Comparison of ENCODE assay signal across 21 cellular contexts in the genomic region with DNA sequence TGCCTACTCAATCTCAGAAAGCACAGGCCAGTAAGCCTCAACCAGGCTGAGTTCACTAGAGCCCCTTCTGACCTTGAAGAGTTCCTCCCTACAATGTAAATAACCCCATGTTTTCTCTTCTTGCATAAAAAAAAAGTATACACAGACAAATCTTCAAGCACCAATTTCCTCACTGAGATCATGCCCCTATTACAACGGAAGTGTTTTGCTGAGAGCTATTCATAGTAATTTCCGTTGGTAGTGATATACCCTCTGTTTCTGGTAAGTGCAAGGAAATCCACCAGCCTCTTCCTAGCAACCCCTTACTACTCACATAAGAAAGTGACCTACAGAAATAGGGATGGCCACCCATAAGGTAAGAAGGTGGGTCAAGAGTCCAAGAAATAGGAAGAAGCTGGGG.
DNase-seq lines count a peak whose midpoint lies in the region; ATAC-seq and TF ChIP-seq lines count a peak whose summit lies in the region.
"Had no signal": no experiment of that assay in that cellular context is flagged by ENCODE, and none has a peak within 500 bp of the region (broad histone marks: within the 10 kb centered on the region; RNA-seq: fewer than 3 reads in every experiment).

No MANE protein-coding gene starts in this region.

- H3K4me3 ChIP-seq in thymus (ENCODE audit: low read length), result no peak overlapping the region
- H3K4me3 ChIP-seq: adrenal gland, gastroesophageal sphincter, tibial nerve had no signal

- intact Hi-C loops in activated CD4-positive, alpha-beta T cell treated with anti-CD3 and anti-CD28 coated beads, Interleukin-2, amount 10 ng/mL, durations not matched to agents 24 days and 14 days (cut with micrococcal nuclease), result no loop called here
- intact Hi-C loops in activated CD4-positive, alpha-beta T cell treated with anti-CD3 and anti-CD28 coated beads for 36 hours (cut with DNase I, micrococcal nuclease), result no loop called here

- DNase-seq in activated CD4-positive, alpha-beta T cell treated with anti-CD3 and anti-CD28 coated beads, Interleukin-2, amount 10 ng/mL, durations not matched to agents 24 days and 14 days, result no peak
- DNase-seq in activated CD4-positive, alpha-beta T cell treated with anti-CD3 and anti-CD28 coated beads for 36 hours, result no peak
- DNase-seq in NOMO-1 treated with DMSO at 0.1 percent for 48 hours (lab: John Stamatoyannopoulos, UW; ENCODE audit: unreplicated experiment), result peak; percentile 94
- peak; percentile 8 for DNase-seq in left kidney (ENCODE audit: low read depth, low spot score)
- DNase-seq in mesothelial cell of epicardium (ENCODE audit: low spot score in 2 of 2, unreplicated experiment in 2 of 2), result no peak
- no peak for DNase-seq in GF-D8 (lab: John Stamatoyannopoulos, UW)
- DNase-seq in activated gamma-delta T cell (lab: John Stamatoyannopoulos, UW), result no peak
- DNase-seq: activated CD4-positive, CD25-positive, alpha-beta regulatory T cell treated with anti-CD3 and anti-CD28 coated beads, Interleukin-2, amount 50 U/mL, for 72 hours; activated CD8-positive, alpha-beta memory T cell treated with anti-CD3 and anti-CD28 coated beads, Interleukin-2, amount 10 ng/mL, durations not matched to agents 7 days and 5 days; adrenal gland; C1 segment of cervical spinal cord; NCI-H1105; NCI-H2171; NCI-H69; stimulated activated naive CD4-positive, alpha-beta T cell treated with Interleukin-2 at 50 U/mL for 16 hours had no signal

- H3K27me3 Mint-ChIP-seq in activated CD4-positive, alpha-beta T cell treated with anti-CD3 and anti-CD28 coated beads, Interleukin-2, amount 10 ng/mL, durations not matched to agents 24 days and 14 days, result no peaks in the 10 kb centered on the region
- no peaks in the 10 kb centered on the region for H3K27me3 Mint-ChIP-seq in activated CD4-positive, alpha-beta T cell treated with anti-CD3 and anti-CD28 coated beads for 36 hours
- H3K27me3 Mint-ChIP-seq in mesothelial cell of epicardium (ENCODE audit: low read depth), result no peaks in the 10 kb centered on the region
- H3K27me3 Mint-ChIP-seq: activated CD8-positive, alpha-beta memory T cell treated with anti-CD3 and anti-CD28 coated beads, Interleukin-2, amount 10 ng/mL, durations not matched to agents 7 days and 5 days had no signal

- 21% methylated on average over 2 of the region's 2 CpGs for WGBS in thymus

- TF ChIP-seq CTCF in mesothelial cell of epicardium (IDR thresholded peaks at IDR 0.05; ENCODE audit: unreplicated experiment), result no peak

- no peaks in the 10 kb centered on the region for H3K36me3 Mint-ChIP-seq in activated CD4-positive, alpha-beta T cell treated with anti-CD3 and anti-CD28 coated beads, Interleukin-2, amount 10 ng/mL, durations not matched to agents 24 days and 14 days (ENCODE audit: low read depth)
- H3K36me3 Mint-ChIP-seq in activated CD4-positive, alpha-beta T cell treated with anti-CD3 and anti-CD28 coated beads for 36 hours (ENCODE audit: low read depth), result no peaks in the 10 kb centered on the region
- H3K36me3 Mint-ChIP-seq in mesothelial cell of epicardium, result peaks cover 5% of the 10 kb centered on the region
- H3K36me3 Mint-ChIP-seq: activated CD8-positive, alpha-beta memory T cell treated with anti-CD3 and anti-CD28 coated beads, Interleukin-2, amount 10 ng/mL, durations not matched to agents 7 days and 5 days had no signal

- H3K27ac Mint-ChIP-seq in activated CD4-positive, alpha-beta T cell treated with anti-CD3 and anti-CD28 coated beads, Interleukin-2, amount 10 ng/mL, durations not matched to agents 24 days and 14 days, result peak overlapping the region; percentile 29
- H3K27ac Mint-ChIP-seq in activated CD4-positive, alpha-beta T cell treated with anti-CD3 and anti-CD28 coated beads for 36 hours, result no peak overlapping the region
- no peak overlapping the region for H3K27ac Mint-ChIP-seq in mesothelial cell of epicardium
- H3K27ac Mint-ChIP-seq: activated CD8-positive, alpha-beta memory T cell treated with anti-CD3 and anti-CD28 coated beads, Interleukin-2, amount 10 ng/mL, durations not matched to agents 7 days and 5 days; activated T-helper 2 cell treated with anti-CD3 and anti-CD28 coated beads, Interferon-gamma antibody, Interleukin-2, Interleukin-4, amounts not matched to agents 10 μg/mL and 5 μg/mL and 100 μg/mL, durations not matched to agents 14 hours and 24 hours and 36 hours had no signal

- POLR2A ChIA-PET in activated CD4-positive, alpha-beta T cell treated with anti-CD3 and anti-CD28 coated beads for 36 hours (lab: Charles Lee), result no interaction called here

- peaks cover 2% of the 10 kb centered on the region for H3K4me1 Mint-ChIP-seq in activated CD4-positive, alpha-beta T cell treated with anti-CD3 and anti-CD28 coated beads, Interleukin-2, amount 10 ng/mL, durations not matched to agents 24 days and 14 days
- H3K4me1 Mint-ChIP-seq in activated CD4-positive, alpha-beta T cell treated with anti-CD3 and anti-CD28 coated beads for 36 hours, result peaks cover 2% of the 10 kb centered on the region
- H3K4me1 Mint-ChIP-seq in mesothelial cell of epicardium, result peaks cover 9% of the 10 kb centered on the region

- H3K27me3 ChIP-seq in thymus (ENCODE audit: control insufficient read depth, insufficient read depth), result no peaks in the 10 kb centered on the region
- H3K27me3 ChIP-seq: adrenal gland, gastroesophageal sphincter, neutrophil, tibial nerve had no signal

- CTCF ChIA-PET in activated CD4-positive, alpha-beta T cell treated with anti-CD3 and anti-CD28 coated beads for 36 hours (lab: Charles Lee), result interaction anchor here (0.7 kb wide), 1 partner anchor 1639 kb away, joined by 3 read pairs; no protein-coding TSS in a partner anchor

- H3K4me1 ChIP-seq in thymus (ENCODE audit: control insufficient read depth, insufficient read depth, low read length), result peaks cover 4% of the 10 kb centered on the region
- H3K4me1 ChIP-seq: gastroesophageal sphincter had no signal

- H3K9me3 Mint-ChIP-seq in activated CD4-positive, alpha-beta T cell treated with anti-CD3 and anti-CD28 coated beads, Interleukin-2, amount 10 ng/mL, durations not matched to agents 24 days and 14 days, result peaks cover 6% of the 10 kb centered on the region
- no peaks in the 10 kb centered on the region for H3K9me3 Mint-ChIP-seq in activated CD4-positive, alpha-beta T cell treated with anti-CD3 and anti-CD28 coated beads for 36 hours (ENCODE audit: low read depth)
- peaks cover 7% of the 10 kb centered on the region for H3K9me3 Mint-ChIP-seq in mesothelial cell of epicardium
- H3K9me3 Mint-ChIP-seq: activated T-helper 2 cell treated with anti-CD3 and anti-CD28 coated beads, Interferon-gamma antibody, Interleukin-2, Interleukin-4, amounts not matched to agents 10 μg/mL and 5 μg/mL and 100 μg/mL, durations not matched to agents 14 hours and 24 hours and 36 hours had no signal

- H3K27ac ChIP-seq in thymus (ENCODE audit: low read depth), result peak overlapping the region; percentile 3
- H3K27ac ChIP-seq: KMS-11, neutrophil had no signal

- ATAC-seq in activated CD4-positive, alpha-beta T cell treated with anti-CD3 and anti-CD28 coated beads for 36 hours, result no peak
- ATAC-seq: activated CD8-positive, alpha-beta memory T cell treated with anti-CD3 and anti-CD28 coated beads, Interleukin-2, amount 10 ng/mL, durations not matched to agents 7 days and 5 days had no signal

- no peaks in the 10 kb centered on the region for H3K36me3 ChIP-seq in thymus (ENCODE audit: control insufficient read depth, insufficient read depth)
- H3K36me3 ChIP-seq: adrenal gland, gastroesophageal sphincter, neutrophil, tibial nerve had no signal

- no peak overlapping the region for H3K4me3 Mint-ChIP-seq in activated CD4-positive, alpha-beta T cell treated with anti-CD3 and anti-CD28 coated beads, Interleukin-2, amount 10 ng/mL, durations not matched to agents 24 days and 14 days
- no peak overlapping the region for H3K4me3 Mint-ChIP-seq in activated CD4-positive, alpha-beta T cell treated with anti-CD3 and anti-CD28 coated beads for 36 hours
- H3K4me3 Mint-ChIP-seq in mesothelial cell of epicardium, result no peak overlapping the region
- H3K4me3 Mint-ChIP-seq: activated CD8-positive, alpha-beta memory T cell treated with anti-CD3 and anti-CD28 coated beads, Interleukin-2, amount 10 ng/mL, durations not matched to agents 7 days and 5 days had no signal

- no peaks in the 10 kb centered on the region for H3K9me3 ChIP-seq in thymus (ENCODE audit: control insufficient read depth)
- H3K9me3 ChIP-seq: adrenal gland, gastroesophageal sphincter, neutrophil had no signal

Comparison
In these comparisons a context has a peak if more than half of its experiments do, and no peak if none do; other contexts are left out.
1. DNase-seq: peak in NOMO-1 treated with DMSO at 0.1 percent for 48 hours (single experiment) and left kidney (single experiment); none in activated CD4-positive, alpha-beta T cell treated with anti-CD3 and anti-CD28 coated beads, Interleukin-2, amount 10 ng/mL, durations not matched to agents 24 days and 14 days (single experiment), activated CD4-positive, alpha-beta T cell treated with anti-CD3 and anti-CD28 coated beads for 36 hours (single experiment), mesothelial cell of epicardium (0 of 2), GF-D8 (single experiment) and activated gamma-delta T cell (single experiment).